In the genomic region with DNA sequence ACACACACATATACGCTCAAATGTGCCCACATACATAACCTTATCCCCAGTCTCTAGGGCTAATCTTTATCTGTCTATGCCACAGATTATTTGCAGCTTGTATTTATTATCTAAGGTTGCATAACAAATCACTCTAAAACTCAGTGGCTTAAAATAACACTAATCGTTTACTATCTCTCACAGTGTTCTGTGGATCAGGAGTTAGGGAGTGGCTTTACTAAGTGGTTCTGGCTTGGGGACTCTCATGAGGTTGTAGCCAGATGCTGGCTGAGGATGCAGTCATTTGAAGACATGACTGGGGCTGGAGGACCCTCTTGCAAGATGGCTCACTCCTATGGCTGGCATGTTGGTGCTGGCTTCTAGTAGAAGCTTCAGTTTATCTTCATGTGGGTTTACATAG, we compare ENCODE assay signal across 30 cellular contexts.
"Had no signal": no experiment of that assay in that cellular context is flagged by ENCODE, and none has a peak within 500 bp of the region (broad histone marks: within the 10 kb centered on the region; RNA-seq: fewer than 3 reads in every experiment).

No MANE protein-coding gene starts in this region.

- H3K27ac ChIP-seq: ascending aorta, cardiac muscle cell, Peyer's patch, SJSA1 had no signal

- H3K4me1 ChIP-seq: Peyer's patch had no signal

- H3K4me3 ChIP-seq: ascending aorta, cardiac muscle cell, MG63, Peyer's patch, SJSA1 had no signal

- H3K9ac ChIP-seq: SK-N-SH had no signal

- FAIRE-seq: TTC549 had no signal

- H3K4me2 ChIP-seq: SK-N-SH had no signal

- ATAC-seq: activated CD8-positive, alpha-beta T cell treated with anti-CD3 and anti-CD28 coated beads for 36 hours; PC-3 had no signal

- DNase-seq: activated CD4-positive, alpha-beta T cell treated with anti-CD3 and anti-CD28 coated beads, Interleukin-2, amount 10 ng/mL, durations not matched to agents 24 days and 14 days; activated CD4-positive, alpha-beta T cell treated with anti-CD3 and anti-CD28 coated beads, Interleukin-2, amount 50 U/mL, for 4 hours; activated CD8-positive, alpha-beta T cell treated with anti-CD3 and anti-CD28 coated beads for 36 hours; activated gamma-delta T cell; activated naive CD4-positive, alpha-beta T cell treated with Interleukin-2 at 50 U/mL for 16 hours; activated naive CD8-positive, alpha-beta T cell treated with anti-CD3 and anti-CD28 coated beads, Interleukin-2, amount 10 ng/mL, durations not matched to agents 7 days and 5 days; activated T-cell treated with anti-CD3 and anti-CD28 coated beads, Interleukin-2, amount 50 U/mL, for 1 hour; amygdala; KG1; MG63; NCI-H1048; NCI-H1105 treated with DMSO at 0.1 percent for 48 hours; NCI-H1436; NCI-H1694; NCI-H1930; NCI-H2081 treated with DMSO at 0.1 percent for 48 hours; NCI-H226; NCI-H446 treated with DMSO at 0.1 percent for 48 hours; NCI-H524; NCI-H69; NK-92 treated with Interleukin-12 subunit alpha and Interleukin-12 subunit beta, amount 100 ng/mL, for 24 hours; PC-3; Peyer's patch; RPMI8226; SHP77 had no signal

- H3K9me2 ChIP-seq: SK-N-SH had no signal

- H3K36me3 ChIP-seq: ascending aorta, cardiac muscle cell, MG63, Peyer's patch, SJSA1 had no signal

- H3K27me3 ChIP-seq: ascending aorta, cardiac muscle cell, MG63, Peyer's patch, SJSA1 had no signal

- H3K9me3 ChIP-seq: ascending aorta, Peyer's patch, SJSA1, SK-N-SH had no signal
